In genomic region chr4:3372264-3372932, GRCh38 we compare ENCODE assay signal across 19 cellular contexts.
DNase-seq lines count a peak whose midpoint lies in the region; ATAC-seq, FAIRE-seq and TF ChIP-seq lines count a peak whose summit lies in the region.
"Had no signal": no experiment of that assay in that cellular context is flagged by ENCODE, and none has a peak within 500 bp of the region (broad histone marks: within the 10 kb centered on the region; RNA-seq: fewer than 3 reads in every experiment).

No MANE protein-coding gene starts in this region.

- peaks cover 39% of the 10 kb centered on the region for H3K4me1 Mint-ChIP-seq in activated CD8-positive, alpha-beta T cell treated with anti-CD3 and anti-CD28 coated beads, Interleukin-2, amount 10 ng/mL, durations not matched to agents 7 days and 5 days (ENCODE audit: low read depth)
- H3K4me1 Mint-ChIP-seq in activated CD8-positive, alpha-beta T cell treated with anti-CD3 and anti-CD28 coated beads for 36 hours (ENCODE audit: low read depth) = peaks cover 27% of the 10 kb centered on the region
- peaks cover 60% of the 10 kb centered on the region for H3K4me1 Mint-ChIP-seq in stimulated activated memory B cell treated with anti-CD40 and anti-IgM and Interleukin-4, amounts not matched to agents 10 μg/mL and 1 μg/mL and 100 μg/mL, for 72 hours

- H2AFZ ChIP-seq in endothelial cell of umbilical vein (ENCODE audit: low read depth, low read length) = no peak overlapping the region

- no peak overlapping the region for H3K4me2 ChIP-seq in endothelial cell of umbilical vein (ENCODE audit: insufficient read depth, low read length)

- no peak for TF ChIP-seq POLR2A in endothelial cell of umbilical vein (IDR thresholded peaks at IDR 0.05; ENCODE audit: low read depth, low read length)

- no peaks in the 10 kb centered on the region for H4K20me1 ChIP-seq in endothelial cell of umbilical vein (replicated peaks; ENCODE audit: control insufficient read depth, extremely low read depth, insufficient read depth, low read length)

- no peak for ATAC-seq in activated CD8-positive, alpha-beta T cell treated with anti-CD3 and anti-CD28 coated beads, Interleukin-2, amount 10 ng/mL, durations not matched to agents 7 days and 5 days
- no peak for ATAC-seq in activated CD8-positive, alpha-beta T cell treated with anti-CD3 and anti-CD28 coated beads for 36 hours
- peak; percentile 7 for ATAC-seq in HG03108 (IDR thresholded peaks at IDR 0.05; ENCODE audit: unreplicated experiment)
- peak; percentile 71 for ATAC-seq in stimulated activated memory B cell treated with anti-CD40 and anti-IgM and Interleukin-4, amounts not matched to agents 10 μg/mL and 1 μg/mL and 100 μg/mL, for 72 hours

- H3K27me3 ChIP-seq in endothelial cell of umbilical vein (ENCODE audit: control insufficient read depth in 2 of 2, insufficient read depth in 2 of 2, low read length in 2 of 2) = no peaks in the 10 kb centered on the region
- H3K27me3 ChIP-seq: heart left ventricle, ovary, tibial artery had no signal

- CTCF ChIA-PET in activated CD8-positive, alpha-beta T cell treated with anti-CD3 and anti-CD28 coated beads, Interleukin-2, amount 10 ng/mL, durations not matched to agents 7 days and 5 days (lab: Charles Lee) = no interaction called here
- CTCF ChIA-PET in activated CD8-positive, alpha-beta T cell treated with anti-CD3 and anti-CD28 coated beads for 36 hours (lab: Charles Lee) = interaction anchor here (3.0 kb wide), 1 partner anchor 26 kb away, joined by 13 read pairs; no protein-coding TSS in a partner anchor
- CTCF ChIA-PET in endothelial cell of umbilical vein (lab: Charles Lee) = interaction anchor here (3.0 to 3.9 kb wide), 2 partner anchors 27 to 109 kb away, joined by 9 to 54 read pairs; no protein-coding TSS in a partner anchor

- POLR2A ChIA-PET in activated CD8-positive, alpha-beta T cell treated with anti-CD3 and anti-CD28 coated beads, Interleukin-2, amount 10 ng/mL, durations not matched to agents 7 days and 5 days (lab: Charles Lee) = no interaction called here
- POLR2A ChIA-PET in activated CD8-positive, alpha-beta T cell treated with anti-CD3 and anti-CD28 coated beads for 36 hours (lab: Charles Lee) = no interaction called here
- POLR2A ChIA-PET in endothelial cell of umbilical vein (lab: Charles Lee) = no interaction called here

- peak; percentile 16 for DNase-seq in activated CD8-positive, alpha-beta T cell treated with anti-CD3 and anti-CD28 coated beads, Interleukin-2, amount 10 ng/mL, durations not matched to agents 7 days and 5 days
- no peak for DNase-seq in activated CD8-positive, alpha-beta T cell treated with anti-CD3 and anti-CD28 coated beads for 36 hours
- DNase-seq in endothelial cell of umbilical vein (ENCODE audit: low read depth, low spot score) = no peak
- no peak for DNase-seq in nucleus accumbens (lab: John Stamatoyannopoulos, UW)
- DNase-seq in NCI-H1417 treated with DMSO at 0.1 percent for 48 hours (lab: John Stamatoyannopoulos, UW) = no peak
- no peak for DNase-seq in NCI-H69 (lab: John Stamatoyannopoulos, UW)
- DNase-seq: 8988T; activated CD4-positive, alpha-beta T cell treated with anti-CD3 and anti-CD28 coated beads for 48 hours; Calu3; NCI-H345; T-helper 1 cell had no signal

- no peak overlapping the region for H3K4me3 ChIP-seq in endothelial cell of umbilical vein (replicated peaks in 1 of 3; ENCODE audit: insufficient read depth in 1 of 3, low read depth in 1 of 3, low read length in 3 of 3)
- H3K4me3 ChIP-seq: ovary, tibial artery had no signal

- no peak overlapping the region for H3K27ac Mint-ChIP-seq in activated CD8-positive, alpha-beta T cell treated with anti-CD3 and anti-CD28 coated beads, Interleukin-2, amount 10 ng/mL, durations not matched to agents 7 days and 5 days
- H3K27ac Mint-ChIP-seq in activated CD8-positive, alpha-beta T cell treated with anti-CD3 and anti-CD28 coated beads for 36 hours = no peak overlapping the region
- H3K27ac Mint-ChIP-seq in stimulated activated memory B cell treated with anti-CD40 and anti-IgM and Interleukin-4, amounts not matched to agents 10 μg/mL and 1 μg/mL and 100 μg/mL, for 72 hours = peak overlapping the region; percentile 85
- H3K27ac Mint-ChIP-seq: activated T-helper 2 cell treated with anti-CD3 and anti-CD28 coated beads, Interferon-gamma antibody, Interleukin-2, Interleukin-4, amounts not matched to agents 10 μg/mL and 5 μg/mL and 100 μg/mL, durations not matched to agents 14 hours and 24 hours and 36 hours had no signal

- H3K27me3 Mint-ChIP-seq in activated CD8-positive, alpha-beta T cell treated with anti-CD3 and anti-CD28 coated beads, Interleukin-2, amount 10 ng/mL, durations not matched to agents 7 days and 5 days (ENCODE audit: low read depth) = peaks cover 28% of the 10 kb centered on the region
- peaks cover 22% of the 10 kb centered on the region for H3K27me3 Mint-ChIP-seq in activated CD8-positive, alpha-beta T cell treated with anti-CD3 and anti-CD28 coated beads for 36 hours
- H3K27me3 Mint-ChIP-seq in stimulated activated memory B cell treated with anti-CD40 and anti-IgM and Interleukin-4, amounts not matched to agents 10 μg/mL and 1 μg/mL and 100 μg/mL, for 72 hours = peaks cover 23% of the 10 kb centered on the region

- H3K4me3 Mint-ChIP-seq in activated CD8-positive, alpha-beta T cell treated with anti-CD3 and anti-CD28 coated beads, Interleukin-2, amount 10 ng/mL, durations not matched to agents 7 days and 5 days = no peak overlapping the region
- H3K4me3 Mint-ChIP-seq in activated CD8-positive, alpha-beta T cell treated with anti-CD3 and anti-CD28 coated beads for 36 hours = no peak overlapping the region
- H3K4me3 Mint-ChIP-seq in stimulated activated memory B cell treated with anti-CD40 and anti-IgM and Interleukin-4, amounts not matched to agents 10 μg/mL and 1 μg/mL and 100 μg/mL, for 72 hours = peak overlapping the region; percentile 50

- intact Hi-C loops in activated CD8-positive, alpha-beta T cell treated with anti-CD3 and anti-CD28 coated beads for 36 hours (cut with micrococcal nuclease) = no loop called here
- intact Hi-C loops in endothelial cell of umbilical vein (cut with micrococcal nuclease) = no loop called here

- peaks cover 0 to 5% of the 10 kb centered on the region in 2 experiments for H3K36me3 ChIP-seq in endothelial cell of umbilical vein (ENCODE audit: control insufficient read depth in 2 of 2, extremely low read depth in 1 of 2, insufficient read depth in 2 of 2, low read length in 2 of 2)
- H3K36me3 ChIP-seq: ovary had no signal

- H3K79me2 ChIP-seq in endothelial cell of umbilical vein (ENCODE audit: control insufficient read depth, insufficient read depth, low read length) = peaks cover 37% of the 10 kb centered on the region

- H3K9ac ChIP-seq in endothelial cell of umbilical vein (replicated peaks; ENCODE audit: extremely low read depth, insufficient read depth, low read length) = no peak overlapping the region

- H3K4me1 ChIP-seq in endothelial cell of umbilical vein (ENCODE audit: control insufficient read depth, extremely low read depth, insufficient read depth, low read length) = peaks cover 46% of the 10 kb centered on the region

- dilution Hi-C loops in endothelial cell of umbilical vein (cut with MboI; ENCODE audit: extremely low pct_ligation_motif_present, low sequenced_read_pairs) = no loop called here

- H3K27ac ChIP-seq in endothelial cell of umbilical vein (ENCODE audit: insufficient read depth, low read depth, low read length) = no peak overlapping the region
- H3K27ac ChIP-seq: epithelial cell of prostate, ovary, tibial artery had no signal

- no peaks in the 10 kb centered on the region for H3K9me3 ChIP-seq in endothelial cell of umbilical vein (replicated peaks; ENCODE audit: control insufficient read depth, insufficient read depth, low read length)
- H3K9me3 ChIP-seq: heart left ventricle, ovary, tibial artery had no signal

- no peaks in the 10 kb centered on the region for H3K9me1 ChIP-seq in endothelial cell of umbilical vein (replicated peaks; ENCODE audit: control insufficient read depth, extremely low read depth, insufficient read depth, low read length)

- no peaks in the 10 kb centered on the region for H3K9me3 Mint-ChIP-seq in activated CD8-positive, alpha-beta T cell treated with anti-CD3 and anti-CD28 coated beads, Interleukin-2, amount 10 ng/mL, durations not matched to agents 7 days and 5 days (ENCODE audit: insufficient read depth)
- no peaks in the 10 kb centered on the region for H3K9me3 Mint-ChIP-seq in activated CD8-positive, alpha-beta T cell treated with anti-CD3 and anti-CD28 coated beads for 36 hours
- H3K9me3 Mint-ChIP-seq in stimulated activated memory B cell treated with anti-CD40 and anti-IgM and Interleukin-4, amounts not matched to agents 10 μg/mL and 1 μg/mL and 100 μg/mL, for 72 hours = no peaks in the 10 kb centered on the region
- H3K9me3 Mint-ChIP-seq: activated T-helper 2 cell treated with anti-CD3 and anti-CD28 coated beads, Interferon-gamma antibody, Interleukin-2, Interleukin-4, amounts not matched to agents 10 μg/mL and 5 μg/mL and 100 μg/mL, durations not matched to agents 14 hours and 24 hours and 36 hours; brain had no signal

- no peaks in the 10 kb centered on the region for H3K36me3 Mint-ChIP-seq in activated CD8-positive, alpha-beta T cell treated with anti-CD3 and anti-CD28 coated beads, Interleukin-2, amount 10 ng/mL, durations not matched to agents 7 days and 5 days (ENCODE audit: low read depth)
- H3K36me3 Mint-ChIP-seq in activated CD8-positive, alpha-beta T cell treated with anti-CD3 and anti-CD28 coated beads for 36 hours (ENCODE audit: low read depth) = no peaks in the 10 kb centered on the region
- no peaks in the 10 kb centered on the region for H3K36me3 Mint-ChIP-seq in stimulated activated memory B cell treated with anti-CD40 and anti-IgM and Interleukin-4, amounts not matched to agents 10 μg/mL and 1 μg/mL and 100 μg/mL, for 72 hours

- FAIRE-seq in endothelial cell of umbilical vein (lab: Jason Lieb, UNC) = peak; percentile 40

- no TSS peak for BruUV-seq in endothelial cell of umbilical vein (replicated peaks; lab: Mats Ljungman, UMichigan)

- TF ChIP-seq CTCF in activated CD8-positive, alpha-beta T cell treated with anti-CD3 and anti-CD28 coated beads for 36 hours (IDR thresholded peaks at IDR 0.05) = no peak
- no peak for TF ChIP-seq CTCF in endothelial cell of umbilical vein (IDR thresholded peaks at IDR 0.05; ENCODE audit: extremely low read depth in 1 of 2, insufficient read depth in 1 of 2, low read depth in 1 of 2, low read length in 2 of 2)

TF ChIP-seq in endothelial cell of umbilical vein, 7 proteins besides CTCF, POLR2A, EP300 and RAD21 (continues in another document):
- no peak for TF ChIP-seq FOS (IDR thresholded peaks at IDR 0.05; ENCODE audit: borderline replicate concordance, insufficient read depth, low read length)
- no peak for TF ChIP-seq MYC (IDR thresholded peaks at IDR 0.05; ENCODE audit: low read depth, low read length)
- TF ChIP-seq JUN (IDR thresholded peaks at IDR 0.05; ENCODE audit: borderline replicate concordance, insufficient read depth, insufficient read length, low read depth) = no peak
- TF ChIP-seq GATA2 (IDR thresholded peaks at IDR 0.05; ENCODE audit: insufficient read depth, insufficient read length, low read depth, low read length) = no peak
- no peak for TF ChIP-seq MAX (IDR thresholded peaks at IDR 0.05; ENCODE audit: insufficient read depth, insufficient read length)

Comparison
In these comparisons a context has a peak if more than half of its experiments do, and no peak if none do; other contexts are left out.
1. ATAC-seq: peak in HG03108 (single experiment) and stimulated activated memory B cell treated with anti-CD40 and anti-IgM and Interleukin-4, amounts not matched to agents 10 μg/mL and 1 μg/mL and 100 μg/mL, for 72 hours (single experiment); none in activated CD8-positive, alpha-beta T cell treated with anti-CD3 and anti-CD28 coated beads, Interleukin-2, amount 10 ng/mL, durations not matched to agents 7 days and 5 days (single experiment) and activated CD8-positive, alpha-beta T cell treated with anti-CD3 and anti-CD28 coated beads for 36 hours (single experiment).